Comparison of ENCODE assay signal across 8 cellular contexts in the genomic region with DNA sequence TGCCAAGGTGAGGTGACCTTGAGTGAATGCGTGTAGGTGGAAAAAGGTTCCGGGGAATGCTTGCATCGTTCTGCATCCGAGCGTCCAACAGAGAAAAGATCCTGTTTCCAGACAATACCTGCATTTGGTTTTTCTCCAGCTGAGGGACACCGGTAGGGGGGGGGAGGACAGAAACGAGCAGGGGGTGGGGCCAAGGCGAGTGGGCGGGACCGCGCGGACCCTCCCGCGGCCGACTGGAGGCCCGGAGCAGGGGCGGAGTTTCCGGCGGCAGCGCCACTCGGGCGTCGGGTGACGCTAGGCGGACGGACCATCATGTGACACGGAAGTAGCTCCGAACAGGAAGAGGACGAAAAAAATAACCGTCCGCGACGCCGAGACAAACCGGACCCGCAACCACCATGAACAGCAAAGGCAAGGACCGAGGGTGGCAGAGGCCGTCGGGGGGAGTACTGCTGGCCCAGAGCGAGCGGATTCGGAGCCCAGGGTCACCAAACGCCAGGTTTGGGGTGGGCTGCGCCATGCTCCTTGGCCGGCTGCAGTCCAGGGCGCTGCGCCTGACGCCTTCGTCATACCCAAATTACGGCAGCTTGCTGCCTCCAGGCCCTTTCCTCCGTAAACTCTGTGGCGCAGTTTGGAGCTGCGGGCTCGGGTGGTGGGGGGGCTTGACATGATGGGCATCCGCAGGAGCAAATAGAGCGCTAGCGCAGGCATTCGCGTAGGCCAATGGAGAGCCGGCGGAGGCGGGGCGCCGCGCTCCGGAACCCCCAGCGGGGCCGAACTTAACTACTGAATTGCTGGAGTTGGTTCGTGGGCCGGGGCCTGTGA. TPM values are rescaled to one million over a fixed set of nuclear protein-coding genes. Genes with fewer than 3 reads are reported as not detected.
DNase-seq lines count a peak whose midpoint lies in the region; ATAC-seq and TF ChIP-seq lines count a peak whose summit lies in the region.

A gene with protein sequence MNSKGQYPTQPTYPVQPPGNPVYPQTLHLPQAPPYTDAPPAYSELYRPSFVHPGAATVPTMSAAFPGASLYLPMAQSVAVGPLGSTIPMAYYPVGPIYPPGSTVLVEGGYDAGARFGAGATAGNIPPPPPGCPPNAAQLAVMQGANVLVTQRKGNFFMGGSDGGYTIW (plus strand): TSS at position 317 of the 825 bp plus-strand sequence. CDS start 82 bp downstream, at position 399.

- DNase-seq in CD4-positive, CD25-positive, alpha-beta regulatory T cell = peak; percentile 93 to 97 (median 94)
- DNase-seq in NCI-H748 treated with DMSO at 0.1 percent for 48 hours (lab: John Stamatoyannopoulos, UW) = peak; percentile 90
- DNase-seq in activated CD4-positive, alpha-beta T cell treated with anti-CD3 and anti-CD28 coated beads, Interleukin-2, amount 50 U/mL, for 4 hours = peak; percentile 88
- peak; percentile 97 for DNase-seq in dermis blood vessel endothelial cell
- DNase-seq in right lobe of liver = peak; percentile 98 to 99 (median 98)
- peak; percentile 92 to 96 for DNase-seq in stimulated activated CD4-positive, alpha-beta T cell treated with anti-CD3 and anti-CD28 coated beads, Interleukin-4, amount 100 ng/mL, for 4 hours

- peak; percentile 90 to 91 for ATAC-seq in CD4-positive, CD25-positive, alpha-beta regulatory T cell (ENCODE audit: low read depth in 2 of 2)
- ATAC-seq in GM19395 (IDR thresholded peaks at IDR 0.05; ENCODE audit: unreplicated experiment) (peak; percentile 91), HG03565 (IDR thresholded peaks at IDR 0.05; ENCODE audit: unreplicated experiment) (peak; percentile 79), right lobe of liver (peak; percentile 96 to 99 (median 96))

- 0% methylated on average over 31 of the region's 70 CpGs for WGBS in right lobe of liver (ENCODE audit: insufficient coverage, low coverage, low lambda C conversion rate, missing lambda C conversion rate)

- H3K4me3 ChIP-seq in CD4-positive, CD25-positive, alpha-beta regulatory T cell (ENCODE audit: low read depth, low read length) = peak within 1 kb of the TSS; percentile 86
- peak within 1 kb of the TSS; percentile 80 to 100 (median 100) for H3K4me3 ChIP-seq in right lobe of liver

- no peaks in the 10 kb centered on the region for H3K9me3 ChIP-seq in CD4-positive, CD25-positive, alpha-beta regulatory T cell (ENCODE audit: control insufficient read depth in 2 of 2, low read length in 2 of 2)
- no peaks in the 10 kb centered on the region for H3K9me3 ChIP-seq in right lobe of liver

- intact Hi-C loops in right lobe of liver (cut with DNase I) = no loop called here

- TF ChIP-seq POLR2A in right lobe of liver (IDR thresholded peaks at IDR 0.05) = peak; percentile 92

- TF ChIP-seq CTCF in right lobe of liver (IDR thresholded peaks at IDR 0.05) = peak in 2 of 4 donors; percentile 5 to 23

- peak within 1 kb of the TSS; percentile 100 for H3K27ac ChIP-seq in CD4-positive, CD25-positive, alpha-beta regulatory T cell (ENCODE audit: insufficient read depth, low read length, poor library complexity, severe bottlenecking)
- H3K27ac ChIP-seq in right lobe of liver = peak within 1 kb of the TSS; percentile 99 to 100 (median 100)

- H3K27ac Mint-ChIP-seq in CD4-positive, CD25-positive, alpha-beta regulatory T cell = peak within 1 kb of the TSS; percentile 99 to 100 (median 100)

- H3K4me3 Mint-ChIP-seq in CD4-positive, CD25-positive, alpha-beta regulatory T cell = peak within 1 kb of the TSS; percentile 95 to 99 (median 98)

- peaks cover 36% of the 10 kb centered on the region for H3K36me3 ChIP-seq in CD4-positive, CD25-positive, alpha-beta regulatory T cell (ENCODE audit: control insufficient read depth, insufficient read depth, low read length)
- peaks cover 0 to 36% (median 17%) of the 10 kb centered on the region in 4 donors for H3K36me3 ChIP-seq in right lobe of liver

- H3K4me1 Mint-ChIP-seq in CD4-positive, CD25-positive, alpha-beta regulatory T cell = peaks cover 18 to 50% (median 40%) of the 10 kb centered on the region in 4 donors

- H3K27me3 ChIP-seq in CD4-positive, CD25-positive, alpha-beta regulatory T cell (ENCODE audit: control insufficient read depth, insufficient read depth, low read length) = no peaks in the 10 kb centered on the region
- H3K27me3 ChIP-seq in right lobe of liver = no peaks in the 10 kb centered on the region

- H3K36me3 Mint-ChIP-seq in CD4-positive, CD25-positive, alpha-beta regulatory T cell = peaks cover 31% of the 10 kb centered on the region

- H3K9me3 Mint-ChIP-seq in CD4-positive, CD25-positive, alpha-beta regulatory T cell = no peaks in the 10 kb centered on the region

- peaks cover 14% of the 10 kb centered on the region for H3K27me3 Mint-ChIP-seq in CD4-positive, CD25-positive, alpha-beta regulatory T cell

- H3K4me1 ChIP-seq in CD4-positive, CD25-positive, alpha-beta regulatory T cell (ENCODE audit: control insufficient read depth, insufficient read depth, low read length, poor library complexity, severe bottlenecking) = peaks cover 36% of the 10 kb centered on the region
- peaks cover 0 to 14% (median 6%) of the 10 kb centered on the region in 4 donors for H3K4me1 ChIP-seq in right lobe of liver

RNA-seq across cellular contexts. Expression of the gene that starts here (rescaled TPM):
- 338 TPM for total RNA-seq in CD4-positive, CD25-positive, alpha-beta regulatory T cell
- polyA plus RNA-seq in CD4-positive, CD25-positive, alpha-beta regulatory T cell = 1,000 to 10,000 TPM; 1,508 to 1,956 (median 1,583) TPM
- total RNA-seq in dermis blood vessel endothelial cell (78.6 and 129 TPM in 2 replicates), right lobe of liver (100 to 1,000 TPM in 3 of 6 experiments, 10 to 100 TPM in 3; 69.0 to 123 (median 108) TPM)

Comparison
In these comparisons a context has a peak if more than half of its experiments do, and no peak if none do; other contexts are left out.
1. Peak in every context shown above with its lines: DNase-seq, ATAC-seq, H3K4me3 ChIP-seq and H3K27ac ChIP-seq.